Comparison of ENCODE assay signal across 1 cellular context in the genomic region with DNA sequence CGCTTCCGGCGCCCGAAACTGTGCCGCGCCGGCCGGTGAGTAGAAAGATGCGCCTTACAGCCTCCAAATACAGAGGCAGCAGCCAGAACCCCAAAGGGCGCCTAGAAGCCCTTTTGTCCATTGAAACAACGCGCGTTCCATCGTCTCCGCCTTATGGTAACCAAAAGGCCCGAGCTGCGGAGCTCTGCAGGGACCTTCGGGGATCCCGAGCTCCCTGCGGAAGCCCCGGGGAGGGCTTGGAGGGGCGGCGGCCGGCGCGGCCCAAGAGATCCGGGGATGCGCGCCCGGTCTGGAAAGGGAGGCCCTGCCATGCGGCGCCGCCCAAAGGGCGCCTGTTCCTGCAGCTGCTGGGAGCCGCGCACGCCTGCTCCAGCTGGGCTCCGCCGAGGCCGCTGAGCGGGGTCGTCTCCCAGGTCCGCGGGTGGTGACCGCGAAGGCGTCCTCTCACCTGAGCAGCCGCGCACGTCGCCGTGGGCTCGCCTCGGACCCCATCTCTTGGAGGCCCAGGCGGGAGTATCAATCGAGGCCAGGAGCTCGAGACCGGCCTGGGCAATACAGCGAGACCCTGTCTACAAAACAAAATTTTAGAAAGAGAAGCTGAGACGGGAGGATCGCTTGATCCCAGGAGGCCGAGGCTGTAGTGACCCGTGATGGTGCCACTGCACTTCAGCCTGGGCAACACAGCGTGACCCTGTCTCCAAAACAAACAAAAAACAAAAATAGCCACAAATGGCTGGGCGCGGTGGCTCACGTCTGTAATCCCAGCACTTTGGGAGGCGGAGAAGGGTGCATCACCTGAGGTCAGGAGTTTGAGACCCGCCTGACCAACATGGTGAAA.
A peak's percentile ranks its signal among the peaks of the same experiment; 100 is the strongest.
TF ChIP-seq lines count a peak whose summit lies in the region.

No MANE protein-coding gene starts in this region.

TF ChIP-seq in HEK293, 187 proteins besides CTCF, POLR2A, EP300 and RAD21 (continued from another document and continues in another):
- TF ChIP-seq, protein P1, sequence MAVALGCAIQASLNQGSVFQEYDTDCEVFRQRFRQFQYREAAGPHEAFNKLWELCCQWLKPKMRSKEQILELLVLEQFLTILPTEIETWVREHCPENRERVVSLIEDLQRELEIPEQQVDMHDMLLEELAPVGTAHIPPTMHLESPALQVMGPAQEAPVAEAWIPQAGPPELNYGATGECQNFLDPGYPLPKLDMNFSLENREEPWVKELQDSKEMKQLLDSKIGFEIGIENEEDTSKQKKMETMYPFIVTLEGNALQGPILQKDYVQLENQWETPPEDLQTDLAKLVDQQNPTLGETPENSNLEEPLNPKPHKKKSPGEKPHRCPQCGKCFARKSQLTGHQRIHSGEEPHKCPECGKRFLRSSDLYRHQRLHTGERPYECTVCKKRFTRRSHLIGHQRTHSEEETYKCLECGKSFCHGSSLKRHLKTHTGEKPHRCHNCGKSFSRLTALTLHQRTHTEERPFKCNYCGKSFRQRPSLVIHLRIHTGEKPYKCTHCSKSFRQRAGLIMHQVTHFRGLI (tag by site-specific recombination; IDR thresholded peaks at IDR 0.05), result no peak; the same call in 1 of the 2 replicates
- no peak for TF ChIP-seq ZNF776 (tag by site-specific recombination; IDR thresholded peaks at IDR 0.05; ENCODE audit: borderline replicate concordance)
- TF ChIP-seq SCRT2 (tag by site-specific recombination; IDR thresholded peaks at IDR 0.05), result no peak
- TF ChIP-seq GLIS2 (tag by site-specific recombination; IDR thresholded peaks at IDR 0.05), result peak; percentile 63
- TF ChIP-seq ZNF174 (tag by site-specific recombination; IDR thresholded peaks at IDR 0.05), result no peak
- TF ChIP-seq, protein P2, sequence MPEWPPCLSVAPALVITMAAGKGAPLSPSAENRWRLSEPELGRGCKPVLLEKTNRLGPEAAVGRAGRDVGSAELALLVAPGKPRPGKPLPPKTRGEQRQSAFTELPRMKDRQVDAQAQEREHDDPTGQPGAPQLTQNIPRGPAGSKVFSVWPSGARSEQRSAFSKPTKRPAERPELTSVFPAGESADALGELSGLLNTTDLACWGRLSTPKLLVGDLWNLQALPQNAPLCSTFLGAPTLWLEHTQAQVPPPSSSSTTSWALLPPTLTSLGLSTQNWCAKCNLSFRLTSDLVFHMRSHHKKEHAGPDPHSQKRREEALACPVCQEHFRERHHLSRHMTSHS (tag by site-specific recombination; IDR thresholded peaks at IDR 0.05), result no peak
- TF ChIP-seq HOXD13 (CRISPR knock-in tag; IDR thresholded peaks at IDR 0.05; ENCODE audit: borderline replicate concordance), result no peak
- no peak for TF ChIP-seq ZNF785 (tag by site-specific recombination; IDR thresholded peaks at IDR 0.05)
- no peak for TF ChIP-seq ZNF510 (tag by site-specific recombination; IDR thresholded peaks at IDR 0.05; ENCODE audit: insufficient replicate concordance)
- TF ChIP-seq, protein P3, sequence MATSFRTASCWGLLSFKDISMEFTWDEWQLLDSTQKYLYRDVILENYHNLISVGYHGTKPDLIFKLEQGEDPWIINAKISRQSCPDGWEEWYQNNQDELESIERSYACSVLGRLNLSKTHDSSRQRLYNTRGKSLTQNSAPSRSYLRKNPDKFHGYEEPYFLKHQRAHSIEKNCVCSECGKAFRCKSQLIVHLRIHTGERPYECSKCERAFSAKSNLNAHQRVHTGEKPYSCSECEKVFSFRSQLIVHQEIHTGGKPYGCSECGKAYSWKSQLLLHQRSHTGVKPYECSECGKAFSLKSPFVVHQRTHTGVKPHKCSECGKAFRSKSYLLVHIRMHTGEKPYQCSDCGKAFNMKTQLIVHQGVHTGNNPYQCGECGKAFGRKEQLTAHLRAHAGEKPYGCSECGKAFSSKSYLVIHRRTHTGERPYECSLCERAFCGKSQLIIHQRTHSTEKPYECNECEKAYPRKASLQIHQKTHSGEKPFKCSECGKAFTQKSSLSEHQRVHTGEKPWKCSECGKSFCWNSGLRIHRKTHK (tag by site-specific recombination; IDR thresholded peaks at IDR 0.05), result no peak
- no peak for TF ChIP-seq PRDM1 (tag by site-specific recombination; IDR thresholded peaks at IDR 0.05)
- TF ChIP-seq GLIS1 (tag by site-specific recombination; IDR thresholded peaks at IDR 0.05), result no peak
- TF ChIP-seq ZNF10 (tag by site-specific recombination; IDR thresholded peaks at IDR 0.05), result peak; percentile 51; the same call in 1 of the 2 replicates
- TF ChIP-seq ZNF596 (tag by site-specific recombination; IDR thresholded peaks at IDR 0.05), result no peak
- TF ChIP-seq ZNF48 (tag by site-specific recombination; IDR thresholded peaks at IDR 0.05), result no peak
- no peak for TF ChIP-seq ZNF837 (tag by site-specific recombination; IDR thresholded peaks at IDR 0.05)
- TF ChIP-seq ZSCAN4 (tag by site-specific recombination; IDR thresholded peaks at IDR 0.05), result no peak
- TF ChIP-seq, protein P4, sequence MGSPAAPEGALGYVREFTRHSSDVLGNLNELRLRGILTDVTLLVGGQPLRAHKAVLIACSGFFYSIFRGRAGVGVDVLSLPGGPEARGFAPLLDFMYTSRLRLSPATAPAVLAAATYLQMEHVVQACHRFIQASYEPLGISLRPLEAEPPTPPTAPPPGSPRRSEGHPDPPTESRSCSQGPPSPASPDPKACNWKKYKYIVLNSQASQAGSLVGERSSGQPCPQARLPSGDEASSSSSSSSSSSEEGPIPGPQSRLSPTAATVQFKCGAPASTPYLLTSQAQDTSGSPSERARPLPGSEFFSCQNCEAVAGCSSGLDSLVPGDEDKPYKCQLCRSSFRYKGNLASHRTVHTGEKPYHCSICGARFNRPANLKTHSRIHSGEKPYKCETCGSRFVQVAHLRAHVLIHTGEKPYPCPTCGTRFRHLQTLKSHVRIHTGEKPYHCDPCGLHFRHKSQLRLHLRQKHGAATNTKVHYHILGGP (tag by site-specific recombination; IDR thresholded peaks at IDR 0.05), result no peak
- TF ChIP-seq KLF7 (tag by site-specific recombination; IDR thresholded peaks at IDR 0.05; ENCODE audit: borderline replicate concordance), result peak; percentile 4; the same call in 1 of the 2 replicates
- TF ChIP-seq WT1 (tag by site-specific recombination; IDR thresholded peaks at IDR 0.05), result no peak
- TF ChIP-seq TRIM28 (IDR thresholded peaks at IDR 0.05; ENCODE audit: borderline replicate concordance, low read length), result no peak
- TF ChIP-seq BCL11A (tag by site-specific recombination; IDR thresholded peaks at IDR 0.05; ENCODE audit: low read depth), result 0 out of 2 replicates have a peak, but pooled peaks have one; percentile 6
- no peak for TF ChIP-seq ZFP3 (tag by site-specific recombination; IDR thresholded peaks at IDR 0.05; ENCODE audit: low read depth)
- TF ChIP-seq ZNF138 (tag by site-specific recombination; IDR thresholded peaks at IDR 0.05; ENCODE audit: borderline replicate concordance), result no peak
- no peak for TF ChIP-seq ZFP41 (tag by site-specific recombination; IDR thresholded peaks at IDR 0.05; ENCODE audit: borderline replicate concordance)
- TF ChIP-seq ZBTB48 (tag by site-specific recombination; IDR thresholded peaks at IDR 0.05), result peak; percentile 77
- TF ChIP-seq MYNN (tag by site-specific recombination; IDR thresholded peaks at IDR 0.05; ENCODE audit: borderline replicate concordance), result no peak; the same call in 1 of the 2 replicates
- no peak for TF ChIP-seq ZNF571 (tag by site-specific recombination; IDR thresholded peaks at IDR 0.05)
- no peak for TF ChIP-seq ZNF239 (tag by site-specific recombination; IDR thresholded peaks at IDR 0.05)
- TF ChIP-seq ZNF555 (tag by site-specific recombination; conservative IDR thresholded peaks at IDR 0.05), result no peak
- TF ChIP-seq ZNF175 (tag by site-specific recombination; IDR thresholded peaks at IDR 0.05), result no peak
- no peak for TF ChIP-seq ZNF558 (tag by site-specific recombination; IDR thresholded peaks at IDR 0.05)
- no peak for TF ChIP-seq INSM2 (tag by site-specific recombination; IDR thresholded peaks at IDR 0.05)
- 0 out of 2 replicates have a peak, but pooled peaks have one; percentile 3 for TF ChIP-seq ZNF24 (tag by site-specific recombination; IDR thresholded peaks at IDR 0.05)
- no peak for TF ChIP-seq ZNF560 (tag by site-specific recombination; IDR thresholded peaks at IDR 0.05; ENCODE audit: borderline replicate concordance)
- TF ChIP-seq ZNF133 (tag by site-specific recombination; IDR thresholded peaks at IDR 0.05), result no peak
- 0 out of 2 replicates have a peak, but pooled peaks have one; percentile 36 for TF ChIP-seq ZEB2 (tag by site-specific recombination; IDR thresholded peaks at IDR 0.05)
- TF ChIP-seq ZSCAN16 (tag by site-specific recombination; IDR thresholded peaks at IDR 0.05), result no peak
- no peak for TF ChIP-seq ZNF624 (tag by site-specific recombination; IDR thresholded peaks at IDR 0.05)
- TF ChIP-seq PRDM4 (tag by site-specific recombination; IDR thresholded peaks at IDR 0.05), result no peak; the same call in 1 of the 2 replicates
- TF ChIP-seq ZNF391 (tag by site-specific recombination; IDR thresholded peaks at IDR 0.05; ENCODE audit: borderline replicate concordance, low read depth), result 0 out of 2 replicates have a peak, but pooled peaks have one; percentile 2
- peak; percentile 85 for TF ChIP-seq ZBTB26 (tag by site-specific recombination; optimal IDR thresholded peaks at IDR 0.05)
- no peak for TF ChIP-seq ZNF157 (tag by site-specific recombination; IDR thresholded peaks at IDR 0.05)
- TF ChIP-seq, protein P5, sequence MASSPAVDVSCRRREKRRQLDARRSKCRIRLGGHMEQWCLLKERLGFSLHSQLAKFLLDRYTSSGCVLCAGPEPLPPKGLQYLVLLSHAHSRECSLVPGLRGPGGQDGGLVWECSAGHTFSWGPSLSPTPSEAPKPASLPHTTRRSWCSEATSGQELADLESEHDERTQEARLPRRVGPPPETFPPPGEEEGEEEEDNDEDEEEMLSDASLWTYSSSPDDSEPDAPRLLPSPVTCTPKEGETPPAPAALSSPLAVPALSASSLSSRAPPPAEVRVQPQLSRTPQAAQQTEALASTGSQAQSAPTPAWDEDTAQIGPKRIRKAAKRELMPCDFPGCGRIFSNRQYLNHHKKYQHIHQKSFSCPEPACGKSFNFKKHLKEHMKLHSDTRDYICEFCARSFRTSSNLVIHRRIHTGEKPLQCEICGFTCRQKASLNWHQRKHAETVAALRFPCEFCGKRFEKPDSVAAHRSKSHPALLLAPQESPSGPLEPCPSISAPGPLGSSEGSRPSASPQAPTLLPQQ (tag by site-specific recombination; IDR thresholded peaks at IDR 0.05), result no peak
- no peak for TF ChIP-seq GFI1B (tag by site-specific recombination; IDR thresholded peaks at IDR 0.05)
- no peak for TF ChIP-seq ZNF670 (tag by site-specific recombination; IDR thresholded peaks at IDR 0.05; ENCODE audit: low read depth)
- 0 out of 2 replicates have a peak, but pooled peaks have one; percentile 2 for TF ChIP-seq FEZF1 (tag by site-specific recombination; IDR thresholded peaks at IDR 0.05)
- peak; percentile 96 for TF ChIP-seq ZNF335 (tag by site-specific recombination; conservative IDR thresholded peaks at IDR 0.05)
- no peak for TF ChIP-seq ZNF350 (tag by site-specific recombination; IDR thresholded peaks at IDR 0.05)
- no peak for TF ChIP-seq ZNF664 (tag by site-specific recombination; IDR thresholded peaks at IDR 0.05)
- TF ChIP-seq ZFHX2 (tag by site-specific recombination; conservative IDR thresholded peaks at IDR 0.05), result no peak
- peak; percentile 71; the same call in 1 of the 2 replicates for TF ChIP-seq ZNF561 (tag by site-specific recombination; IDR thresholded peaks at IDR 0.05; ENCODE audit: borderline replicate concordance)
- no peak for TF ChIP-seq EGR2 (tag by site-specific recombination; IDR thresholded peaks at IDR 0.05; ENCODE audit: low read depth)
